Comparison of ENCODE assay signal across 14 cellular contexts in genomic region chr20:41167118-41167470, GRCh38. TPM values are rescaled to one million over a fixed set of nuclear protein-coding genes. Genes with fewer than 3 reads are reported as not detected.
DNase-seq lines count a peak whose midpoint lies in the region; ATAC-seq and TF ChIP-seq lines count a peak whose summit lies in the region.
"Had no signal": no experiment of that assay in that cellular context is flagged by ENCODE, and none has a peak within 500 bp of the region (broad histone marks: within the 10 kb centered on the region; RNA-seq: fewer than 3 reads in every experiment).

No MANE protein-coding gene starts in this region.

- ATAC-seq in T-cell (replicated peaks in 1 of 4) (no peak), HG03039 (IDR thresholded peaks at IDR 0.05; ENCODE audit: unreplicated experiment) (no peak)
- no peak for ATAC-seq in effector memory CD8-positive, alpha-beta T cell (replicated peaks)
- ATAC-seq: foreskin keratinocyte had no signal

- CTCF ChIA-PET in T-cell (lab: Charles Lee) = interaction anchor here in 1 of 2 donors (1.0 kb wide), 1 partner anchor 32 kb away, joined by 3 read pairs; no protein-coding TSS in a partner anchor

- peaks cover 0 to 4% (median 1%) of the 10 kb centered on the region in 4 donors for H3K4me1 ChIP-seq in transverse colon

- H3K27ac Mint-ChIP-seq in activated naive CD4-positive, alpha-beta T cell treated with anti-CD3 and anti-CD28 coated beads, Interleukin-2, amount 50 U/mL, for 24 hours = peak overlapping the region; percentile 90
- H3K27ac Mint-ChIP-seq in T-cell = peak overlapping the region; percentile 86
- H3K27ac Mint-ChIP-seq in effector memory CD8-positive, alpha-beta T cell = peak overlapping the region; percentile 73 to 93

- no peak overlapping the region for H3K4me3 ChIP-seq in transverse colon
- H3K4me3 ChIP-seq in WERI-Rb-1 (ENCODE audit: low read depth, low read length) = no peak overlapping the region
- H3K4me3 ChIP-seq: thyroid gland had no signal

- H3K27ac ChIP-seq in transverse colon (no peak overlapping the region), WERI-Rb-1 (no peak overlapping the region)
- H3K27ac ChIP-seq: foreskin keratinocyte had no signal

- H3K4me1 Mint-ChIP-seq in activated naive CD4-positive, alpha-beta T cell treated with anti-CD3 and anti-CD28 coated beads, Interleukin-2, amount 50 U/mL, for 24 hours = peaks cover 35% of the 10 kb centered on the region
- H3K4me1 Mint-ChIP-seq in T-cell = peaks cover 44 to 54% (median 50%) of the 10 kb centered on the region in 3 donors
- H3K4me1 Mint-ChIP-seq in effector memory CD8-positive, alpha-beta T cell (ENCODE audit: low read depth in 2 of 2) = peaks cover 33 to 61% of the 10 kb centered on the region in 2 donors

- in situ Hi-C loops in transverse colon (cut with MboI; ENCODE audit: low pct_ligation_motif_present in 1 of 4, low pct_unique_long_range_greater_than_20kb in 1 of 4, low sequenced_read_pairs in 3 of 4) = no loop called here

- intact Hi-C loops in transverse colon (cut with DNase I; ENCODE audit: low total_unique reads) = no loop called here

- no peak for TF ChIP-seq EP300 in transverse colon (IDR thresholded peaks at IDR 0.05; ENCODE audit: low read depth)

- H3K9me3 ChIP-seq in transverse colon (no peaks in the 10 kb centered on the region), WERI-Rb-1 (ENCODE audit: severe bottlenecking) (no peaks in the 10 kb centered on the region)
- H3K9me3 ChIP-seq: thyroid gland had no signal

- H3K36me3 ChIP-seq in transverse colon (peaks cover 0 to 51% (median 30%) of the 10 kb centered on the region in 4 donors), WERI-Rb-1 (peaks cover 94% of the 10 kb centered on the region)

- POLR2A ChIA-PET in T-cell (lab: Charles Lee) = no interaction called here

- H3K27me3 Mint-ChIP-seq in activated naive CD4-positive, alpha-beta T cell treated with anti-CD3 and anti-CD28 coated beads, Interleukin-2, amount 50 U/mL, for 24 hours = no peaks in the 10 kb centered on the region
- H3K27me3 Mint-ChIP-seq in T-cell = no peaks in the 10 kb centered on the region
- no peaks in the 10 kb centered on the region for H3K27me3 Mint-ChIP-seq in effector memory CD8-positive, alpha-beta T cell

- no peaks in the 10 kb centered on the region for H3K9me3 Mint-ChIP-seq in activated naive CD4-positive, alpha-beta T cell treated with anti-CD3 and anti-CD28 coated beads, Interleukin-2, amount 50 U/mL, for 24 hours
- no peaks in the 10 kb centered on the region for H3K9me3 Mint-ChIP-seq in T-cell
- no peaks in the 10 kb centered on the region for H3K9me3 Mint-ChIP-seq in effector memory CD8-positive, alpha-beta T cell

- no peaks in the 10 kb centered on the region for H3K27me3 ChIP-seq in transverse colon
- no peaks in the 10 kb centered on the region for H3K27me3 ChIP-seq in WERI-Rb-1 (ENCODE audit: insufficient read depth, low read depth, severe bottlenecking)
- H3K27me3 ChIP-seq: foreskin keratinocyte, thyroid gland had no signal

- WGBS in transverse colon (ENCODE audit: low coverage in 1 of 2), 2 donors = 97 to 100% methylated on average over 1 to 3 of the region's 3 CpGs

- no peak overlapping the region for H3K4me3 Mint-ChIP-seq in activated naive CD4-positive, alpha-beta T cell treated with anti-CD3 and anti-CD28 coated beads, Interleukin-2, amount 50 U/mL, for 24 hours
- H3K4me3 Mint-ChIP-seq in T-cell = peak overlapping the region in 1 of 3 donors; percentile 17
- H3K4me3 Mint-ChIP-seq in effector memory CD8-positive, alpha-beta T cell = peak overlapping the region in 1 of 2 donors; percentile 44

- H3K36me3 Mint-ChIP-seq in activated naive CD4-positive, alpha-beta T cell treated with anti-CD3 and anti-CD28 coated beads, Interleukin-2, amount 50 U/mL, for 24 hours = peaks cover 29% of the 10 kb centered on the region
- peaks cover 68% of the 10 kb centered on the region for H3K36me3 Mint-ChIP-seq in T-cell
- H3K36me3 Mint-ChIP-seq in effector memory CD8-positive, alpha-beta T cell (ENCODE audit: insufficient read depth) = peaks cover 90% of the 10 kb centered on the region

- no peak for DNase-seq in activated naive CD4-positive, alpha-beta T cell treated with Interleukin-2 at 50 U/mL for 16 hours
- DNase-seq in T-cell (no peak), transverse colon (peak; percentile 5), SKM-1 (lab: John Stamatoyannopoulos, UW; ENCODE audit: unreplicated experiment) (no peak), WERI-Rb-1 (no peak)
- no peak for DNase-seq in effector memory CD8-positive, alpha-beta T cell
- DNase-seq: activated CD4-positive, CD25-positive, alpha-beta regulatory T cell; activated gamma-delta T cell treated with Interleukin-2 at 50 U/mL for 16 hours; DMS153; foreskin keratinocyte; NCI-H1694 had no signal

- TF ChIP-seq POLR2A in transverse colon (IDR thresholded peaks at IDR 0.05) = no peak

- TF ChIP-seq CTCF in transverse colon (IDR thresholded peaks at IDR 0.05) (no peak), WERI-Rb-1 (IDR thresholded peaks at IDR 0.05; ENCODE audit: low read depth, low read length) (no peak)

RNA-seq across cellular contexts. Expression of gene PLCG1, which starts 29.8 kb away (rescaled TPM):
- total RNA-seq in T-cell (100 to 1,000 TPM; 390 to 589 (median 444) TPM), transverse colon (100 to 1,000 TPM in 3 of 4 donors, 10 to 100 TPM in 1; 82.7 to 377 (median 155) TPM)
